ENCODE assay signal across 19 cellular contexts in the genomic region with DNA sequence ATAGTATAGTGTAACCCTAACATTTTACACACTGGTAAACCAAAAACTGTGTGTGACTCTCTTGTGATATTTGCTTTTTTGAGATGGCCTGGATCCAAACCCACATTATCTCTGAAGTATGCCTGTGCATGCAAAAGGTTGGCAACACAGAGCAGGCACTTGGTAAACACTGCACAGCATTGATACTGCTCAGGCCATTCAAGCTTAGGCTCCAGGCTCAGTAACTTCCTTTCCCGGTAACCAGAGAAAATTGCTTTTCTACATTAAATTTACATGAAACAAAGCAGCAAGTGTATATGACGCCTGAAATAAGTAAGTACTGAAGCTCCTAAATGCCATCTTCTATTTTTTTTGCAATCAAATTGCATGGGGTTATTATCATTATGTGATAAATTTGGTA.
"Had no signal": no experiment of that assay in that cellular context is flagged by ENCODE, and none has a peak within 500 bp of the region (broad histone marks: within the 10 kb centered on the region; RNA-seq: fewer than 3 reads in every experiment).

No MANE protein-coding gene starts in this region.

- DNase-seq: activated CD4-positive, alpha-beta memory T cell treated with anti-CD3 and anti-CD28 coated beads for 36 hours; activated CD4-positive, alpha-beta T cell treated with anti-CD3 and anti-CD28 coated beads for 36 hours; activated CD8-positive, alpha-beta memory T cell treated with anti-CD3 and anti-CD28 coated beads, Interleukin-2, amount 10 ng/mL, durations not matched to agents 7 days and 5 days; activated naive CD4-positive, alpha-beta T cell treated with anti-CD3 and anti-CD28 coated beads, Interleukin-2, amount 10 ng/mL, durations not matched to agents 7 days and 5 days; activated T-cell treated with anti-CD3 and anti-CD28 coated beads, Interleukin-2, amount 50 U/mL, for 1 hour; erythroblast; heart right ventricle; left cardiac atrium; midbrain; right cardiac atrium; stimulated activated naive CD8-positive, alpha-beta T cell treated with anti-CD3 and anti-CD28 coated beads, Interleukin-15, amount 100 ng/mL, for 72 hours; testis; upper lobe of left lung had no signal

- H3K4me1 ChIP-seq: gastroesophageal sphincter, prostate gland, testis, upper lobe of left lung had no signal

- H3K36me3 ChIP-seq: gastroesophageal sphincter, heart right ventricle, prostate gland, upper lobe of left lung had no signal

- H3K27ac Mint-ChIP-seq: activated CD4-positive, alpha-beta memory T cell treated with anti-CD3 and anti-CD28 coated beads for 36 hours; activated CD4-positive, alpha-beta T cell treated with anti-CD3 and anti-CD28 coated beads for 36 hours; activated CD8-positive, alpha-beta memory T cell treated with anti-CD3 and anti-CD28 coated beads, Interleukin-2, amount 10 ng/mL, durations not matched to agents 7 days and 5 days; activated naive CD4-positive, alpha-beta T cell treated with anti-CD3 and anti-CD28 coated beads, Interleukin-2, amount 10 ng/mL, durations not matched to agents 7 days and 5 days; dendritic cell treated with granulocyte-macrophage colony-stimulating factor and Interleukin-4, amounts not matched to agents 40 ng/mL and 50 ng/mL, for 4 days; stimulated activated naive CD8-positive, alpha-beta T cell treated with anti-CD3 and anti-CD28 coated beads, Interleukin-15, amount 100 ng/mL, for 72 hours had no signal

- H3K27ac ChIP-seq: gastroesophageal sphincter, heart right ventricle, prostate gland, testis, upper lobe of left lung had no signal

- H3K4me3 ChIP-seq: gastroesophageal sphincter, heart right ventricle, prostate gland, smooth muscle cell, testis, upper lobe of left lung had no signal

- H3K4me1 Mint-ChIP-seq: activated CD4-positive, alpha-beta T cell treated with anti-CD3 and anti-CD28 coated beads for 36 hours; activated CD8-positive, alpha-beta memory T cell treated with anti-CD3 and anti-CD28 coated beads, Interleukin-2, amount 10 ng/mL, durations not matched to agents 7 days and 5 days; activated naive CD4-positive, alpha-beta T cell treated with anti-CD3 and anti-CD28 coated beads, Interleukin-2, amount 10 ng/mL, durations not matched to agents 7 days and 5 days; stimulated activated naive CD8-positive, alpha-beta T cell treated with anti-CD3 and anti-CD28 coated beads, Interleukin-15, amount 100 ng/mL, for 72 hours had no signal

- H3K9me3 Mint-ChIP-seq: activated CD4-positive, alpha-beta memory T cell treated with anti-CD3 and anti-CD28 coated beads for 36 hours had no signal

- H3K4me3 Mint-ChIP-seq: activated CD4-positive, alpha-beta memory T cell treated with anti-CD3 and anti-CD28 coated beads for 36 hours; activated CD4-positive, alpha-beta T cell treated with anti-CD3 and anti-CD28 coated beads for 36 hours; activated CD8-positive, alpha-beta memory T cell treated with anti-CD3 and anti-CD28 coated beads, Interleukin-2, amount 10 ng/mL, durations not matched to agents 7 days and 5 days; activated naive CD4-positive, alpha-beta T cell treated with anti-CD3 and anti-CD28 coated beads, Interleukin-2, amount 10 ng/mL, durations not matched to agents 7 days and 5 days; dendritic cell treated with granulocyte-macrophage colony-stimulating factor and Interleukin-4, amounts not matched to agents 40 ng/mL and 50 ng/mL, for 4 days; stimulated activated naive CD8-positive, alpha-beta T cell treated with anti-CD3 and anti-CD28 coated beads, Interleukin-15, amount 100 ng/mL, for 72 hours had no signal

- H3K36me3 Mint-ChIP-seq: activated CD4-positive, alpha-beta memory T cell treated with anti-CD3 and anti-CD28 coated beads for 36 hours; activated CD8-positive, alpha-beta memory T cell treated with anti-CD3 and anti-CD28 coated beads, Interleukin-2, amount 10 ng/mL, durations not matched to agents 7 days and 5 days; activated naive CD4-positive, alpha-beta T cell treated with anti-CD3 and anti-CD28 coated beads, Interleukin-2, amount 10 ng/mL, durations not matched to agents 7 days and 5 days had no signal

- H3K27me3 ChIP-seq: gastroesophageal sphincter, heart right ventricle, testis, upper lobe of left lung had no signal

- H3K9me3 ChIP-seq: gastroesophageal sphincter, prostate gland, testis, upper lobe of left lung had no signal

- FAIRE-seq: astrocyte, bronchial epithelial cell had no signal

- H3K27me3 Mint-ChIP-seq: activated naive CD4-positive, alpha-beta T cell treated with anti-CD3 and anti-CD28 coated beads, Interleukin-2, amount 10 ng/mL, durations not matched to agents 7 days and 5 days; dendritic cell treated with granulocyte-macrophage colony-stimulating factor and Interleukin-4, amounts not matched to agents 40 ng/mL and 50 ng/mL, for 4 days; stimulated activated naive CD8-positive, alpha-beta T cell treated with anti-CD3 and anti-CD28 coated beads, Interleukin-15, amount 100 ng/mL, for 72 hours had no signal

- ATAC-seq: activated CD4-positive, alpha-beta T cell treated with anti-CD3 and anti-CD28 coated beads for 36 hours; activated CD8-positive, alpha-beta memory T cell treated with anti-CD3 and anti-CD28 coated beads, Interleukin-2, amount 10 ng/mL, durations not matched to agents 7 days and 5 days; gastroesophageal sphincter; heart right ventricle; left cardiac atrium; right cardiac atrium; stimulated activated naive CD8-positive, alpha-beta T cell treated with anti-CD3 and anti-CD28 coated beads, Interleukin-15, amount 100 ng/mL, for 72 hours had no signal
